ENCODE assay signal across 10 cellular contexts in the genomic region with DNA sequence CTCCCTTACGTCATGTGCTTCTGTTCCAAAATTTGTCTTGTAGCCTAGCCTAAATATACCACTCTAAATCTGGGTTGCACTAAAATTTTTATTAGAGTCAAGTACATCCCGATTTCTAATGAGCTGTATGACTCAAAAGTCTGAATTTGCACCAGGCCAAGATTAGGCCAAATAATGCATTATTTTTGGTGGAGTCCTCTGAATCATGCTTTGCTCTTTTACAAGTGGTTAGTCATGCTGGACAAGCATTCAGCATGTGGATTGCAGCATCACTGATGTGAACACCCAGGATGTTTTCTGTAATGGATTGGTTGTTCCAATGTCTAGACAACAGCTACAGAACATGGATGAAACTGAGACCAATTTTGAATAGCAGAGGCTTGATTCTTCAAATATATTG. TPM values are rescaled to one million over a fixed set of nuclear protein-coding genes. Genes with fewer than 3 reads are reported as not detected.
DNase-seq lines count a peak whose midpoint lies in the region; ATAC-seq and TF ChIP-seq lines count a peak whose summit lies in the region.
"Had no signal": no experiment of that assay in that cellular context is flagged by ENCODE, and none has a peak within 500 bp of the region (broad histone marks: within the 10 kb centered on the region; RNA-seq: fewer than 3 reads in every experiment).

No MANE protein-coding gene starts in this region.

- ATAC-seq in HG03442 (IDR thresholded peaks at IDR 0.05; ENCODE audit: unreplicated experiment), result no peak
- ATAC-seq in HG02798 (IDR thresholded peaks at IDR 0.05; ENCODE audit: poor library complexity, unreplicated experiment), result no peak
- no peak for ATAC-seq in HG03196 (IDR thresholded peaks at IDR 0.05; ENCODE audit: unreplicated experiment)

- H3K27ac ChIP-seq in temporal lobe (ENCODE audit: low read depth, low read length), result peak overlapping the region; percentile 76
- H3K27ac ChIP-seq: hepatocyte had no signal

- peak overlapping the region; percentile 93 for H3K27ac Mint-ChIP-seq in HFFc6
- H3K27ac Mint-ChIP-seq in mesothelial cell of epicardium, result no peak overlapping the region

- H3K4me3 ChIP-seq in cardiac fibroblast (replicated peaks in 1 of 2; ENCODE audit: low read depth in 2 of 2, low read length in 2 of 2), result no peak overlapping the region
- no peak overlapping the region for H3K4me3 ChIP-seq in kidney epithelial cell (ENCODE audit: low read depth, low read length)
- H3K4me3 ChIP-seq: hepatocyte had no signal

- peak; percentile 98 for DNase-seq in HFFc6
- DNase-seq in cardiac fibroblast (ENCODE audit: low read depth in 2 of 2), result peak; percentile 92 to 98
- peak; percentile 86 for DNase-seq in kidney epithelial cell (ENCODE audit: low read depth)
- no peak for DNase-seq in mesothelial cell of epicardium (ENCODE audit: low spot score in 2 of 2, unreplicated experiment in 2 of 2)

- TF ChIP-seq CTCF in HFFc6 (IDR thresholded peaks at IDR 0.05), result no peak
- TF ChIP-seq CTCF in cardiac fibroblast (IDR thresholded peaks at IDR 0.05; ENCODE audit: low read depth, low read length), result no peak
- no peak for TF ChIP-seq CTCF in kidney epithelial cell (IDR thresholded peaks at IDR 0.05; ENCODE audit: insufficient read depth, low read length, poor library complexity, severe bottlenecking)
- TF ChIP-seq CTCF in mesothelial cell of epicardium (IDR thresholded peaks at IDR 0.05; ENCODE audit: unreplicated experiment), result no peak

- H3K27me3 Mint-ChIP-seq in HFFc6 (ENCODE audit: insufficient read depth) (peaks cover 1% of the 10 kb centered on the region; the same call in 1 of the 2 replicates), mesothelial cell of epicardium (ENCODE audit: low read depth) (no peaks in the 10 kb centered on the region)

- peak overlapping the region; percentile 68 for H3K4me3 Mint-ChIP-seq in HFFc6
- H3K4me3 Mint-ChIP-seq in mesothelial cell of epicardium, result no peak overlapping the region
- H3K4me3 Mint-ChIP-seq: H9 had no signal

- H3K9me3 Mint-ChIP-seq in HFFc6, result no peaks in the 10 kb centered on the region; the same call in 1 of the 2 replicates
- H3K9me3 Mint-ChIP-seq in mesothelial cell of epicardium, result peaks cover 18% of the 10 kb centered on the region

- no peaks in the 10 kb centered on the region for H3K27me3 ChIP-seq in kidney epithelial cell (ENCODE audit: control insufficient read depth, insufficient read depth, low read length)
- H3K27me3 ChIP-seq: hepatocyte had no signal

- peaks cover 32% of the 10 kb centered on the region for H3K4me1 Mint-ChIP-seq in HFFc6 (ENCODE audit: low read depth)
- peaks cover 2% of the 10 kb centered on the region for H3K4me1 Mint-ChIP-seq in mesothelial cell of epicardium
- H3K4me1 Mint-ChIP-seq: H9 had no signal

- H3K36me3 Mint-ChIP-seq in HFFc6 (ENCODE audit: low read depth), result peaks cover 56% of the 10 kb centered on the region
- peaks cover 49% of the 10 kb centered on the region for H3K36me3 Mint-ChIP-seq in mesothelial cell of epicardium

- H3K36me3 ChIP-seq in kidney epithelial cell (ENCODE audit: control insufficient read depth, insufficient read depth, low read length), result no peaks in the 10 kb centered on the region

RNA-seq across cellular contexts. Expression of gene HEBP1, which starts 23.7 kb away (rescaled TPM):
- 100 to 1,000 TPM in 1 of 6 experiments, 10 to 100 TPM in 5; 65.0 to 100 (median 70.8) TPM for total RNA-seq in HFFc6 (2021; fragmentation: NEBNext Ultra II Directional; extraction: Animal tissue kit (Norgen Biotek cat#: 25700))
- total RNA-seq in kidney epithelial cell (14.7 and 19.4 TPM in 2 replicates), temporal lobe (7.1 TPM), mesothelial cell of epicardium (55.0 to 63.5 TPM (median 58.6 TPM) in 3 replicates)

RNA-seq across cellular contexts. Expression of gene GPRC5D, which starts 24.4 kb away (rescaled TPM):
- total RNA-seq in HFFc6 (2021; fragmentation: NEBNext Ultra II Directional; extraction: Animal tissue kit (Norgen Biotek cat#: 25700)), result not detected
- total RNA-seq in kidney epithelial cell (not detected in 2 replicates), temporal lobe (not detected), mesothelial cell of epicardium (not detected in 3 replicates)
- total RNA-seq: H9, hepatocyte had no signal

Comparison
In these comparisons a context has a peak if more than half of its experiments do, and no peak if none do; other contexts are left out.
1. DNase-seq: peak in HFFc6 (single experiment), cardiac fibroblast (2 of 2) and kidney epithelial cell (single experiment); none in mesothelial cell of epicardium (0 of 2).